ENCODE assay signal across 1 cellular context in genomic region chr21:42524341-42525227, GRCh38.
TF ChIP-seq lines count a peak whose summit lies in the region.

No MANE protein-coding gene starts in this region.

TF ChIP-seq in GM12878, 131 proteins besides CTCF, POLR2A, EP300 and RAD21 (continues in another document):
- TF ChIP-seq FOS (IDR thresholded peaks at IDR 0.05; ENCODE audit: borderline replicate concordance, extremely low read depth, insufficient read length) (no peak), ZNF592 (IDR thresholded peaks at IDR 0.05) (no peak), ETV6 (conservative IDR thresholded peaks at IDR 0.05 in 1 of 2, IDR thresholded peaks at IDR 0.05 in 1 of 2; ENCODE audit: borderline replicate concordance in 1 of 2, low read depth in 1 of 2) (peak in 1 of 2 experiments; percentile 44; a peak in 1 of 4 replicates), HDAC6 (IDR thresholded peaks at IDR 0.05; ENCODE audit: unreplicated experiment) (no peak), YY1 (IDR thresholded peaks at IDR 0.05; ENCODE audit: low read depth, low read length) (no peak), NFXL1 (IDR thresholded peaks at IDR 0.05; ENCODE audit: borderline replicate concordance) (no peak), SMAD1 (IDR thresholded peaks at IDR 0.05; ENCODE audit: low read depth, partially characterized antibody) (peak; percentile 21), ZBTB4 (CRISPR knock-in tag; IDR thresholded peaks at IDR 0.05) (0 out of 2 replicates have a peak, but pooled peaks have one; percentile 47), GATAD2B (conservative IDR thresholded peaks at IDR 0.05; ENCODE audit: low read depth) (no peak), CHD2 (IDR thresholded peaks at IDR 0.05; ENCODE audit: borderline replicate concordance, low read depth, low read length) (0 out of 2 replicates have a peak, but pooled peaks have one; percentile 9), HCFC1 (IDR thresholded peaks at IDR 0.05; ENCODE audit: low read length) (no peak), NR2F1 (conservative IDR thresholded peaks at IDR 0.05) (peak; percentile 70; the same call in 1 of the 2 replicates), ZBED1 (IDR thresholded peaks at IDR 0.05; ENCODE audit: borderline replicate concordance) (peak; percentile 69; the same call in 1 of the 2 replicates), ZNF622 (IDR thresholded peaks at IDR 0.05) (no peak), NR2C2 (IDR thresholded peaks at IDR 0.05; ENCODE audit: borderline replicate concordance, control insufficient read depth, insufficient read length, low read depth) (no peak), POLR2AphosphoS2 (IDR thresholded peaks at IDR 0.05; ENCODE audit: low read depth, low read length) (no peak; the same call in 1 of the 2 replicates), HSF1 (IDR thresholded peaks at IDR 0.05; ENCODE audit: low read depth, low read length) (no peak), JUND (IDR thresholded peaks at IDR 0.05; ENCODE audit: low read depth, low read length) (peak; percentile 20; the same call in 1 of the 2 replicates), YBX1 (IDR thresholded peaks at IDR 0.05) (no peak), USF2 (IDR thresholded peaks at IDR 0.05; ENCODE audit: borderline replicate concordance, low read depth, low read length) (peak; percentile 45), CREM (IDR thresholded peaks at IDR 0.05; ENCODE audit: low read depth) (peak; percentile 79), ZBTB11 (CRISPR knock-in tag; IDR thresholded peaks at IDR 0.05) (no peak), MYB (IDR thresholded peaks at IDR 0.05; ENCODE audit: borderline replicate concordance, low read depth, low read length) (no peak), BCL11A (IDR thresholded peaks at IDR 0.05; ENCODE audit: low read depth, low read length) (peak; percentile 49; the same call in 1 of the 2 replicates), PBX3 (IDR thresholded peaks at IDR 0.05; ENCODE audit: insufficient replicate concordance, low read depth, low read length) (no peak), POU2F2 (IDR thresholded peaks at IDR 0.05; ENCODE audit: borderline replicate concordance, low read depth, low read length) (peak; percentile 67; the same call in 2 of the 3 replicates), CBX5 (IDR thresholded peaks at IDR 0.05; ENCODE audit: low read depth) (no peak), IKZF2 (IDR thresholded peaks at IDR 0.05) (peak; percentile 87 to 88), RELB (IDR thresholded peaks at IDR 0.05; ENCODE audit: low read depth) (peak; percentile 84), SIN3A (IDR thresholded peaks at IDR 0.05; ENCODE audit: low read depth, low read length) (no peak), IRF5 (IDR thresholded peaks at IDR 0.05; ENCODE audit: borderline replicate concordance) (no peak), MXI1 (IDR thresholded peaks at IDR 0.05; ENCODE audit: low read depth, low read length) (peak; percentile 91), CEBPZ (IDR thresholded peaks at IDR 0.05; ENCODE audit: low read depth, low read length) (no peak), ZZZ3 (IDR thresholded peaks at IDR 0.05; ENCODE audit: control insufficient read depth, insufficient read length, low read depth) (no peak), MEF2A (IDR thresholded peaks at IDR 0.05; ENCODE audit: insufficient read depth, low read depth, low read length) (peak; percentile 95), MYC (IDR thresholded peaks at IDR 0.05; ENCODE audit: insufficient read depth, insufficient read length, insufficient replicate concordance, low read length, severe bottlenecking) (no peak), CHD1 (IDR thresholded peaks at IDR 0.05; ENCODE audit: low read depth, low read length) (no peak)
